Comparison of ENCODE assay signal across 21 cellular contexts in the genomic region with DNA sequence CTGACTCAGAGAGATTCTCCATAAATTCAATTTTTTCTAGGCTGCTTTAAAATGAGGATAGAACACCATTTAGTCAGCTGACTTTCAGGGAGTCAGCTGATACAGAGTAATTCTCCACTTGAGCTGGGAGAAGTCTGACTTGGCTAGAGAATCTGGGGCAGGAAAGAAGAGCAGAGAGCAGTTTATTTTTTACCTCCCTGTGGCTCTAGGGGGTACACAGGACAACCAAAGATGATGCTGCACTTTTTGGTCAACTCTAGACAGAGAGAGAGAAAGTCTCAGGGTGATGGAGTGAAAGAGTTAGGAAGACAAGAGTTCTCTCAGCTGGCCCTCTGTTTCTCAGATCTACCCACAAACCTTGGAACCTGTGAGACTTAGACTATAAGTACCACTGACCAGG.
A peak's percentile ranks its signal among the peaks of the same experiment; 100 is the strongest.
DNase-seq lines count a peak whose midpoint lies in the region; ATAC-seq and TF ChIP-seq lines count a peak whose summit lies in the region.
"Had no signal": no experiment of that assay in that cellular context is flagged by ENCODE, and none has a peak within 500 bp of the region (broad histone marks: within the 10 kb centered on the region; RNA-seq: fewer than 3 reads in every experiment).

No MANE protein-coding gene starts in this region.

- H3K27ac Mint-ChIP-seq in natural killer cell treated with Interleukin-12 subunit alpha and Interleukin-12 subunit beta and Interleukin-15 and Interleukin-18, amount 100 ng/mL, for 72 hours: peak overlapping the region; percentile 40 to 65
- H3K27ac Mint-ChIP-seq in natural killer cell: no peak overlapping the region
- H3K27ac Mint-ChIP-seq in T-helper 2 cell treated with Interferon-gamma antibody and Interleukin-4, amounts not matched to agents 5 μg/mL and 100 μg/mL, for 36 hours: peak overlapping the region; percentile 83
- no peak overlapping the region for H3K27ac Mint-ChIP-seq in naive thymus-derived CD8-positive, alpha-beta T cell
- H3K27ac Mint-ChIP-seq: progenitor cell of endocrine pancreas had no signal

- intact Hi-C loops in natural killer cell (cut with micrococcal nuclease): no loop called here

- peak overlapping the region in 1 of 5 donors; percentile 19 for H3K9ac ChIP-seq in subcutaneous abdominal adipose tissue (ENCODE audit: low read length in 5 of 5)

- DNase-seq in natural killer cell treated with Interleukin-12 subunit alpha and Interleukin-12 subunit beta and Interleukin-15 and Interleukin-18, amount 100 ng/mL, for 72 hours (ENCODE audit: low spot score): no peak
- no peak for DNase-seq in natural killer cell
- no peak for DNase-seq in T-helper 2 cell treated with Interferon-gamma antibody and Interleukin-4, amounts not matched to agents 5 μg/mL and 100 μg/mL, for 36 hours (ENCODE audit: low spot score)
- peak; percentile 31 for DNase-seq in choroid plexus epithelial cell (ENCODE audit: low read depth)
- no peak for DNase-seq in naive thymus-derived CD8-positive, alpha-beta T cell
- no peak for DNase-seq in NCI-H774 (lab: John Stamatoyannopoulos, UW)
- DNase-seq: activated CD4-positive, alpha-beta T cell treated with anti-CD3 and anti-CD28 coated beads, Interleukin-2, amount 50 U/mL, for 1 hour; anterior cingulate cortex; Caco-2; KBM-7; NCI-H1105; NCI-H526; SJCRH30; stimulated activated CD4-positive, alpha-beta T cell treated with anti-CD3 and anti-CD28 coated beads, Interleukin-2, amount 100 ng/mL, for 48 hours; T1000 had no signal

- H3K4me1 Mint-ChIP-seq in natural killer cell treated with Interleukin-12 subunit alpha and Interleukin-12 subunit beta and Interleukin-15 and Interleukin-18, amount 100 ng/mL, for 72 hours (ENCODE audit: low read depth in 2 of 2): peaks cover 20 to 24% of the 10 kb centered on the region in 2 donors
- peaks cover 0 to 11% of the 10 kb centered on the region in 2 donors for H3K4me1 Mint-ChIP-seq in natural killer cell
- H3K4me1 Mint-ChIP-seq in T-helper 2 cell treated with Interferon-gamma antibody and Interleukin-4, amounts not matched to agents 5 μg/mL and 100 μg/mL, for 36 hours (ENCODE audit: low read depth): peaks cover 25% of the 10 kb centered on the region
- peaks cover 0 to 8% (median 0%) of the 10 kb centered on the region in 4 donors for H3K4me1 Mint-ChIP-seq in naive thymus-derived CD8-positive, alpha-beta T cell

- H3K4me3 ChIP-seq in choroid plexus epithelial cell (ENCODE audit: low read depth, low read length) (no peak overlapping the region), subcutaneous abdominal adipose tissue (ENCODE audit: low read depth in 1 of 5, low read length in 5 of 5) (no peak overlapping the region)
- H3K4me3 ChIP-seq: hepatocyte, lung, SJCRH30, suprapubic skin had no signal

- TF ChIP-seq CTCF in natural killer cell (IDR thresholded peaks at IDR 0.05) (no peak), choroid plexus epithelial cell (conservative IDR thresholded peaks at IDR 0.05; ENCODE audit: low read depth, low read length) (no peak)

- peaks cover 0 to 4% (median 0%) of the 10 kb centered on the region in 5 donors for H3K9me3 ChIP-seq in subcutaneous abdominal adipose tissue (ENCODE audit: control insufficient read depth in 5 of 5, low read length in 5 of 5)
- H3K9me3 ChIP-seq: Caco-2, SJCRH30, suprapubic skin had no signal

- no peak for ATAC-seq in natural killer cell treated with Interleukin-12 subunit alpha and Interleukin-12 subunit beta and Interleukin-15 and Interleukin-18, amount 100 ng/mL, for 72 hours
- ATAC-seq in natural killer cell (no peak), GM21576 (IDR thresholded peaks at IDR 0.05; ENCODE audit: unreplicated experiment) (no peak)
- no peak for ATAC-seq in naive thymus-derived CD8-positive, alpha-beta T cell

- no peaks in the 10 kb centered on the region for H3K9me3 Mint-ChIP-seq in natural killer cell treated with Interleukin-12 subunit alpha and Interleukin-12 subunit beta and Interleukin-15 and Interleukin-18, amount 100 ng/mL, for 72 hours
- no peaks in the 10 kb centered on the region for H3K9me3 Mint-ChIP-seq in natural killer cell
- peaks cover 10% of the 10 kb centered on the region for H3K9me3 Mint-ChIP-seq in T-helper 2 cell treated with Interferon-gamma antibody and Interleukin-4, amounts not matched to agents 5 μg/mL and 100 μg/mL, for 36 hours
- H3K9me3 Mint-ChIP-seq in naive thymus-derived CD8-positive, alpha-beta T cell: no peaks in the 10 kb centered on the region

- POLR2A ChIA-PET in naive thymus-derived CD8-positive, alpha-beta T cell (lab: Charles Lee): no interaction called here

- H3K36me3 ChIP-seq in subcutaneous abdominal adipose tissue (ENCODE audit: control insufficient read depth in 5 of 5, insufficient read depth in 5 of 5, low read length in 5 of 5): no peaks in the 10 kb centered on the region
- H3K36me3 ChIP-seq: SJCRH30, suprapubic skin had no signal

- peak overlapping the region; percentile 56 for H3K4me3 Mint-ChIP-seq in natural killer cell treated with Interleukin-12 subunit alpha and Interleukin-12 subunit beta and Interleukin-15 and Interleukin-18, amount 100 ng/mL, for 72 hours
- no peak overlapping the region for H3K4me3 Mint-ChIP-seq in natural killer cell
- H3K4me3 Mint-ChIP-seq in T-helper 2 cell treated with Interferon-gamma antibody and Interleukin-4, amounts not matched to agents 5 μg/mL and 100 μg/mL, for 36 hours: peak overlapping the region; percentile 48
- no peak overlapping the region for H3K4me3 Mint-ChIP-seq in naive thymus-derived CD8-positive, alpha-beta T cell

- no peaks in the 10 kb centered on the region for H3K27me3 Mint-ChIP-seq in natural killer cell treated with Interleukin-12 subunit alpha and Interleukin-12 subunit beta and Interleukin-15 and Interleukin-18, amount 100 ng/mL, for 72 hours
- H3K27me3 Mint-ChIP-seq in natural killer cell (ENCODE audit: low read depth in 2 of 2): peaks cover 0 to 3% of the 10 kb centered on the region in 2 donors
- no peaks in the 10 kb centered on the region for H3K27me3 Mint-ChIP-seq in T-helper 2 cell treated with Interferon-gamma antibody and Interleukin-4, amounts not matched to agents 5 μg/mL and 100 μg/mL, for 36 hours (ENCODE audit: low read depth)
- H3K27me3 Mint-ChIP-seq in naive thymus-derived CD8-positive, alpha-beta T cell: peaks cover 0 to 8% (median 1%) of the 10 kb centered on the region in 5 donors
- H3K27me3 Mint-ChIP-seq: progenitor cell of endocrine pancreas had no signal

- peak overlapping the region; percentile 97 for H3K27ac ChIP-seq in subcutaneous abdominal adipose tissue (ENCODE audit: low read depth, low read length)
- H3K27ac ChIP-seq: hepatocyte, SJCRH30, suprapubic skin had no signal

- H3K36me3 Mint-ChIP-seq in natural killer cell treated with Interleukin-12 subunit alpha and Interleukin-12 subunit beta and Interleukin-15 and Interleukin-18, amount 100 ng/mL, for 72 hours: no peaks in the 10 kb centered on the region
- H3K36me3 Mint-ChIP-seq in natural killer cell: no peaks in the 10 kb centered on the region
- H3K36me3 Mint-ChIP-seq in T-helper 2 cell treated with Interferon-gamma antibody and Interleukin-4, amounts not matched to agents 5 μg/mL and 100 μg/mL, for 36 hours (ENCODE audit: low read depth): peaks cover 3% of the 10 kb centered on the region
- no peaks in the 10 kb centered on the region for H3K36me3 Mint-ChIP-seq in naive thymus-derived CD8-positive, alpha-beta T cell

- H3K27me3 ChIP-seq in subcutaneous abdominal adipose tissue (ENCODE audit: control insufficient read depth in 5 of 5, insufficient read depth in 4 of 5, low read length in 5 of 5): no peaks in the 10 kb centered on the region
- H3K27me3 ChIP-seq: hepatocyte, SJCRH30, suprapubic skin had no signal

- peaks cover 12 to 72% (median 61%) of the 10 kb centered on the region in 5 donors for H3K4me1 ChIP-seq in subcutaneous abdominal adipose tissue (ENCODE audit: control insufficient read depth in 5 of 5, insufficient read depth in 5 of 5, low read length in 5 of 5)

Comparison
In these comparisons a context has a peak if more than half of its experiments do, and no peak if none do; other contexts are left out.
1. H3K27ac Mint-ChIP-seq: peak in natural killer cell treated with Interleukin-12 subunit alpha and Interleukin-12 subunit beta and Interleukin-15 and Interleukin-18, amount 100 ng/mL, for 72 hours (2 of 2) and T-helper 2 cell treated with Interferon-gamma antibody and Interleukin-4, amounts not matched to agents 5 μg/mL and 100 μg/mL, for 36 hours (single experiment); none in natural killer cell (0 of 2) and naive thymus-derived CD8-positive, alpha-beta T cell (0 of 10).
2. H3K4me3 Mint-ChIP-seq: peak in natural killer cell treated with Interleukin-12 subunit alpha and Interleukin-12 subunit beta and Interleukin-15 and Interleukin-18, amount 100 ng/mL, for 72 hours (single experiment) and T-helper 2 cell treated with Interferon-gamma antibody and Interleukin-4, amounts not matched to agents 5 μg/mL and 100 μg/mL, for 36 hours (single experiment); none in natural killer cell (single experiment) and naive thymus-derived CD8-positive, alpha-beta T cell (0 of 10).